In genomic region chr20:19754201-19754600, GRCh38 we compare ENCODE assay signal across 7 cellular contexts. TPM values are rescaled to one million over a fixed set of nuclear protein-coding genes. Genes with fewer than 3 reads are reported as not detected.
"Had no signal": no experiment of that assay in that cellular context is flagged by ENCODE, and none has a peak within 500 bp of the region (broad histone marks: within the 10 kb centered on the region; RNA-seq: fewer than 3 reads in every experiment).

No MANE protein-coding gene starts in this region.

RNA-seq across cellular contexts. Expression of gene RIN2, which starts 3.9 kb away (rescaled TPM):
- total RNA-seq: activated naive CD4-positive, alpha-beta T cell treated with anti-CD3 and anti-CD28 coated beads for 36 hours; activated naive CD4-positive, alpha-beta T cell treated with anti-CD3 and anti-CD28 coated beads, Interleukin-2, amount 50 U/mL, for 72 hours; activated naive CD8-positive, alpha-beta T cell treated with anti-CD3 and anti-CD28 coated beads for 36 hours; activated T-cell treated with anti-CD3 and anti-CD28 coated beads, Interleukin-2, amount 50 U/mL, for 72 hours; activated T-helper 1 cell treated with anti-CD3 and anti-CD28 coated beads, Interleukin-12 subunit alpha, Interleukin-12 subunit beta, Interleukin-2, Interleukin-4 antibody, amounts not matched to agents 30 ng/mL and 10 ng/mL and 1 ng/mL, durations not matched to agents 14 hours and 24 hours and 36 hours; activated T-helper 17 cell treated with anti-CD3 and anti-CD28 coated beads, Interleukin-2, amount 50 U/mL, for 72 hours; activated T-helper 2 cell treated with anti-CD3 and anti-CD28 coated beads, Interferon-gamma antibody, Interleukin-2, Interleukin-4, amounts not matched to agents 10 μg/mL and 5 μg/mL and 100 μg/mL, durations not matched to agents 14 hours and 24 hours and 36 hours had no signal
